20 cellular contexts compared by ENCODE assay signal in genomic region chr1:168734946-168735345, GRCh38. TPM values are rescaled to one million over a fixed set of nuclear protein-coding genes. Genes with fewer than 3 reads are reported as not detected.
DNase-seq lines count a peak whose midpoint lies in the region; TF ChIP-seq lines count a peak whose summit lies in the region.
"Had no signal": no experiment of that assay in that cellular context is flagged by ENCODE, and none has a peak within 500 bp of the region (broad histone marks: within the 10 kb centered on the region; RNA-seq: fewer than 3 reads in every experiment).

No MANE protein-coding gene starts in this region.

- H3K27ac Mint-ChIP-seq in chondrocyte (ENCODE audit: unreplicated experiment) = no peak overlapping the region
- H3K27ac Mint-ChIP-seq: activated CD4-positive, alpha-beta memory T cell treated with anti-CD3 and anti-CD28 coated beads for 36 hours; activated naive CD4-positive, alpha-beta T cell treated with anti-CD3 and anti-CD28 coated beads, Interleukin-2, amount 50 U/mL, for 24 hours; activated T-cell treated with anti-CD3 and anti-CD28 coated beads, Interleukin-2, amount 50 U/mL, for 24 hours; CD8-positive, alpha-beta T cell; GM23338; mesothelial cell of epicardium; T-cell had no signal

- DNase-seq in Ammon's horn (ENCODE audit: low spot score) (peak; percentile 45), chondrocyte (ENCODE audit: low spot score) (no peak), iPS-NIHi11 (ENCODE audit: low spot score) (no peak), H7 (no peak), activated gamma-delta T cell (lab: John Stamatoyannopoulos, UW) (no peak)
- DNase-seq in stimulated activated naive CD4-positive, alpha-beta T cell (lab: John Stamatoyannopoulos, UW) = no peak
- DNase-seq: activated CD4-positive, alpha-beta memory T cell treated with anti-CD3 and anti-CD28 coated beads for 36 hours; activated T-cell treated with anti-CD3 and anti-CD28 coated beads, Interleukin-2, amount 50 U/mL, for 24 hours; CD8-positive, alpha-beta T cell; NCI-H1092; NCI-H774; RPMI8226; stimulated activated CD4-positive, alpha-beta T cell treated with anti-CD3 and anti-CD28 coated beads, Interleukin-2, amount 100 ng/mL, for 48 hours; T-cell had no signal

- WGBS in liver = 81% methylated on average over 1 of the region's 1 CpG

- H3K4me1 ChIP-seq in HEK293 (ENCODE audit: control insufficient read depth, insufficient read depth, low read length) (no peaks in the 10 kb centered on the region), liver (ENCODE audit: control insufficient read depth in 4 of 4, insufficient read depth in 4 of 4, low read length in 3 of 4) (peaks cover 0 to 11% (median 6%) of the 10 kb centered on the region in 4 donors)

- H3K27me3 ChIP-seq in liver (ENCODE audit: control insufficient read depth in 4 of 4, insufficient read depth in 4 of 4, low read length in 3 of 4) = no peaks in the 10 kb centered on the region
- no peaks in the 10 kb centered on the region for H3K27me3 ChIP-seq in H7 (ENCODE audit: control insufficient read depth, insufficient read depth, low read length)

- CTCF ChIA-PET in HEK293 (lab: Yijun Ruan, JAX) = interaction anchor here (1.0 kb wide), 1 partner anchor 26 kb away, joined by 4 read pairs; no protein-coding TSS in a partner anchor

- H3K9ac ChIP-seq in liver (ENCODE audit: low read depth in 1 of 2, low read length in 2 of 2) = no peak overlapping the region

- no peaks in the 10 kb centered on the region for H3K36me3 Mint-ChIP-seq in chondrocyte (ENCODE audit: low read depth)
- H3K36me3 Mint-ChIP-seq: activated CD4-positive, alpha-beta memory T cell treated with anti-CD3 and anti-CD28 coated beads for 36 hours; activated naive CD4-positive, alpha-beta T cell treated with anti-CD3 and anti-CD28 coated beads, Interleukin-2, amount 50 U/mL, for 24 hours; CD8-positive, alpha-beta T cell; mesothelial cell of epicardium; T-cell had no signal

- no peaks in the 10 kb centered on the region for H3K9me3 ChIP-seq in HEK293 (ENCODE audit: control insufficient read depth, insufficient read depth, low read depth, low read length)
- no peaks in the 10 kb centered on the region for H3K9me3 ChIP-seq in liver (ENCODE audit: control insufficient read depth in 4 of 4, low read length in 3 of 4)

- H3K36me3 ChIP-seq in HEK293 (ENCODE audit: control insufficient read depth in 2 of 2, insufficient read depth in 1 of 2, low read length in 2 of 2) (no peaks in the 10 kb centered on the region), liver (ENCODE audit: control insufficient read depth in 4 of 4, insufficient read depth in 3 of 4, low read depth in 1 of 4, low read length in 3 of 4) (no peaks in the 10 kb centered on the region), H7 (replicated peaks; ENCODE audit: control insufficient read depth, insufficient read depth, low read length) (no peaks in the 10 kb centered on the region)

- peak; percentile 72 for TF ChIP-seq RAD21 in liver (IDR thresholded peaks at IDR 0.05)

- TF ChIP-seq CTCF in HEK293 (tag by site-specific recombination; IDR thresholded peaks at IDR 0.05) (0 out of 2 replicates have a peak, but pooled peaks have one; percentile 17), chondrocyte (IDR thresholded peaks at IDR 0.05) (peak; percentile 62), liver (IDR thresholded peaks at IDR 0.05; ENCODE audit: low read depth, low read length, missing input control) (peak; percentile 26)

- no peaks in the 10 kb centered on the region for H3K9me3 Mint-ChIP-seq in chondrocyte (ENCODE audit: low read depth)
- H3K9me3 Mint-ChIP-seq: activated CD4-positive, alpha-beta memory T cell treated with anti-CD3 and anti-CD28 coated beads for 36 hours; activated naive CD4-positive, alpha-beta T cell treated with anti-CD3 and anti-CD28 coated beads, Interleukin-2, amount 50 U/mL, for 24 hours; activated T-cell treated with anti-CD3 and anti-CD28 coated beads, Interleukin-2, amount 50 U/mL, for 24 hours; CD8-positive, alpha-beta T cell; GM23338; mesothelial cell of epicardium; T-cell had no signal

- peaks cover 13% of the 10 kb centered on the region for H3K4me1 Mint-ChIP-seq in chondrocyte (ENCODE audit: low read depth)
- H3K4me1 Mint-ChIP-seq: activated naive CD4-positive, alpha-beta T cell treated with anti-CD3 and anti-CD28 coated beads, Interleukin-2, amount 50 U/mL, for 24 hours; GM23338; mesothelial cell of epicardium; T-cell had no signal

- POLR2A ChIA-PET in HEK293 (lab: Yijun Ruan, JAX) = no interaction called here

- no peak overlapping the region for H3K4me3 Mint-ChIP-seq in chondrocyte (ENCODE audit: unreplicated experiment)
- H3K4me3 Mint-ChIP-seq: activated CD4-positive, alpha-beta memory T cell treated with anti-CD3 and anti-CD28 coated beads for 36 hours; activated naive CD4-positive, alpha-beta T cell treated with anti-CD3 and anti-CD28 coated beads, Interleukin-2, amount 50 U/mL, for 24 hours; activated T-cell treated with anti-CD3 and anti-CD28 coated beads, Interleukin-2, amount 50 U/mL, for 24 hours; CD8-positive, alpha-beta T cell; GM23338; mesothelial cell of epicardium; T-cell had no signal

- H3K27ac ChIP-seq in HEK293 (ENCODE audit: extremely low read depth, low read depth, low read length) = no peak overlapping the region
- no peak overlapping the region for H3K27ac ChIP-seq in liver (ENCODE audit: low read depth in 1 of 2, low read length in 2 of 2)

- H3K4me3 ChIP-seq in HEK293 (ENCODE audit: low read depth, low read length) (no peak overlapping the region), liver (ENCODE audit: low read depth in 1 of 3, low read length in 3 of 3) (no peak overlapping the region), H7 (ENCODE audit: insufficient read depth, low read depth, low read length) (no peak overlapping the region)
- H3K4me3 ChIP-seq: GM23338, K562 had no signal

- no peaks in the 10 kb centered on the region for H3K27me3 Mint-ChIP-seq in chondrocyte (ENCODE audit: low read depth)
- H3K27me3 Mint-ChIP-seq: activated naive CD4-positive, alpha-beta T cell treated with anti-CD3 and anti-CD28 coated beads, Interleukin-2, amount 50 U/mL, for 24 hours had no signal

TF ChIP-seq in HEK293, 187 proteins besides CTCF, POLR2A, EP300 and RAD21 (continues in another document):
- TF ChIP-seq ZNF830 (tag by site-specific recombination; IDR thresholded peaks at IDR 0.05; ENCODE audit: low read depth) (no peak), MYNN (tag by site-specific recombination; IDR thresholded peaks at IDR 0.05; ENCODE audit: borderline replicate concordance) (no peak), ZNF37A (tag by site-specific recombination; IDR thresholded peaks at IDR 0.05) (no peak), ZNF335 (tag by site-specific recombination; conservative IDR thresholded peaks at IDR 0.05) (no peak), ZNF626 (tag by site-specific recombination; IDR thresholded peaks at IDR 0.05) (no peak)

TF ChIP-seq in liver, 16 proteins besides CTCF, POLR2A, EP300 and RAD21 (continues in another document):
- TF ChIP-seq ZBTB33 (IDR thresholded peaks at IDR 0.05) = no peak
- no peak for TF ChIP-seq TAF1 (conservative IDR thresholded peaks at IDR 0.05)
- TF ChIP-seq HNF4A (conservative IDR thresholded peaks at IDR 0.05) = no peak
- TF ChIP-seq YY1 (IDR thresholded peaks at IDR 0.05) = no peak
- TF ChIP-seq NR2F2 (IDR thresholded peaks at IDR 0.05) = no peak
- TF ChIP-seq, protein P1, sequence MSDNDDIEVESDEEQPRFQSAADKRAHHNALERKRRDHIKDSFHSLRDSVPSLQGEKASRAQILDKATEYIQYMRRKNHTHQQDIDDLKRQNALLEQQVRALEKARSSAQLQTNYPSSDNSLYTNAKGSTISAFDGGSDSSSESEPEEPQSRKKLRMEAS (IDR thresholded peaks at IDR 0.05) = no peak
- no peak for TF ChIP-seq JUND (IDR thresholded peaks at IDR 0.05)
- no peak for TF ChIP-seq GABPA (IDR thresholded peaks at IDR 0.05 in 1 of 2, conservative IDR thresholded peaks at IDR 0.05 in 1 of 2)
- TF ChIP-seq, protein P2, sequence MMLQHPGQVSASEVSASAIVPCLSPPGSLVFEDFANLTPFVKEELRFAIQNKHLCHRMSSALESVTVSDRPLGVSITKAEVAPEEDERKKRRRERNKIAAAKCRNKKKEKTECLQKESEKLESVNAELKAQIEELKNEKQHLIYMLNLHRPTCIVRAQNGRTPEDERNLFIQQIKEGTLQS (IDR thresholded peaks at IDR 0.05) = no peak
- no peak for TF ChIP-seq SP1 (IDR thresholded peaks at IDR 0.05)

RNA-seq across cellular contexts. Expression of gene DPT, which starts 5.9 kb away (rescaled TPM):
- total RNA-seq in chondrocyte (11.3 to 30.2 TPM (median 13.0 TPM) in 3 replicates), liver (1 to 10 TPM in 1 of 2 donors, under 1 TPM in 1; 0.42 to 4.6 TPM)
- 1 to 10 TPM; 1.3 to 5.0 TPM for polyA plus RNA-seq in liver
- total RNA-seq in H7 (2014; rRNA removed; shearing (Covaris generic)) = not detected in 2 replicates
- total RNA-seq: activated CD4-positive, alpha-beta memory T cell treated with anti-CD3 and anti-CD28 coated beads for 36 hours; CD8-positive, alpha-beta T cell; GM23338; K562; T-cell had no signal
- polyA plus RNA-seq: GM23338, K562 had no signal
